Comparison of ENCODE assay signal across 9 cellular contexts in the genomic region with DNA sequence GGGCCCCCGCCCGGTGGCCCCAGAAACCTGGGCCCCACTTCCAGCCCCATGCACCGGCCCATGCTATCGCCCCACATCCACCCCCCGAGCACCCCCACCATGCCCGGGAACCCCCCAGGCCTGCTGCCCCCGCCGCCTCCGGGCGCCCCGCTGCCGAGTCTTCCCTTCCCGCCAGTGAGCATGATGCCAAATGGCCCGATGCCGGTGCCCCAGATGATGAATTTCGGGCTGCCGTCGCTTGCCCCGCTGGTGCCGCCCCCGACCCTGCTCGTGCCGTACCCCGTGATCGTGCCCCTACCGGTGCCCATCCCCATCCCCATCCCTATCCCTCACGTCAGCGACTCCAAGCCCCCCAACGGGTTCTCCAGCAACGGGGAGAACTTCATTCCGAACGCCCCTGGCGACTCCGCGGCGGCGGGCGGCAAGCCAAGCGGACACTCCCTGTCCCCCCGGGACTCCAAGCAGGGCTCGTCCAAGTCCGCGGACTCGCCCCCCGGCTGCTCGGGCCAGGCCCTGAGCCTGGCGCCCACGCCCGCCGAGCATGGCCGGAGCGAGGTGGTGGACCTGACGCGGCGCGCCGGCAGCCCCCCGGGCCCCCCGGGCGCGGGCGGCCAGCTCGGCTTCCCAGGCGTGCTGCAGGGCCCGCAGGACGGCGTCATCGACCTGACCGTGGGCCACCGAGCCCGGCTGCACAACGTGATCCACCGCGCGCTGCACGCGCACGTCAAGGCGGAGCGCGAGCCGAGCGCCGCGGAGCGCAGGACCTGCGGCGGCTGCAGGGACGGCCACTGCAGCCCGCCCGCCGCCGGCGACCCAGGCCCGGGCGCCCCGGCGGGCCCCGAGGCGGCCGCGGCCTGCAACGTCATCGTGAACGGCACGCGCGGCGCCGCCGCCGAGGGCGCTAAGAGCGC.
DNase-seq lines count a peak whose midpoint lies in the region; ATAC-seq and TF ChIP-seq lines count a peak whose summit lies in the region.
"Had no signal": no experiment of that assay in that cellular context is flagged by ENCODE, and none has a peak within 500 bp of the region (broad histone marks: within the 10 kb centered on the region; RNA-seq: fewer than 3 reads in every experiment).

No MANE protein-coding gene starts in this region.

- CTCF ChIA-PET in activated naive CD4-positive, alpha-beta T cell treated with anti-CD3 and anti-CD28 coated beads, Interleukin-2, amount 10 ng/mL, durations not matched to agents 7 days and 5 days (lab: Charles Lee): interaction anchor here (0.6 kb wide), 1 partner anchor 324 kb away, joined by 3 read pairs; no protein-coding TSS in a partner anchor

- peak overlapping the region; percentile 58 for H3K4me3 Mint-ChIP-seq in activated naive CD4-positive, alpha-beta T cell treated with anti-CD3 and anti-CD28 coated beads, Interleukin-2, amount 10 ng/mL, durations not matched to agents 7 days and 5 days

- H3K27me3 ChIP-seq in lower lobe of right lung (ENCODE audit: low read depth) (peaks cover 6% of the 10 kb centered on the region), upper lobe of left lung (peaks cover 0 to 12% (median 1%) of the 10 kb centered on the region in 4 donors), MG63 (peaks cover 5% of the 10 kb centered on the region)

- H3K9me3 Mint-ChIP-seq in activated naive CD4-positive, alpha-beta T cell treated with anti-CD3 and anti-CD28 coated beads, Interleukin-2, amount 10 ng/mL, durations not matched to agents 7 days and 5 days: no peaks in the 10 kb centered on the region

- DNase-seq in activated naive CD4-positive, alpha-beta T cell treated with anti-CD3 and anti-CD28 coated beads, Interleukin-2, amount 10 ng/mL, durations not matched to agents 7 days and 5 days: peak; percentile 27
- DNase-seq in activated naive CD4-positive, alpha-beta T cell (lab: John Stamatoyannopoulos, UW): no peak
- DNase-seq in lower lobe of right lung (no peak), upper lobe of left lung (peak in 1 of 2 donors; percentile 87), superior temporal gyrus (ENCODE audit: extremely low spot score) (no peak), MG63 (no peak)

- 56 to 64% methylated on average over 17 to 54 of the region's 114 CpGs for WGBS in upper lobe of left lung, 2 donors

- TF ChIP-seq EP300 in upper lobe of left lung (IDR thresholded peaks at IDR 0.05): no peak

- H3K4me3 ChIP-seq in lower lobe of right lung (no peak overlapping the region), upper lobe of left lung (peak overlapping the region in 3 of 4 donors; percentile 23 to 28 (median 26)), MG63 (no peak overlapping the region)

- H3K36me3 ChIP-seq in lower lobe of right lung: no peaks in the 10 kb centered on the region
- H3K36me3 ChIP-seq in upper lobe of left lung: peaks cover 0 to 3% (median 0%) of the 10 kb centered on the region in 4 donors
- no peaks in the 10 kb centered on the region for H3K36me3 ChIP-seq in MG63

- H3K36me3 Mint-ChIP-seq in activated naive CD4-positive, alpha-beta T cell treated with anti-CD3 and anti-CD28 coated beads, Interleukin-2, amount 10 ng/mL, durations not matched to agents 7 days and 5 days: no peaks in the 10 kb centered on the region

- no peak overlapping the region for H3K27ac Mint-ChIP-seq in activated naive CD4-positive, alpha-beta T cell treated with anti-CD3 and anti-CD28 coated beads, Interleukin-2, amount 10 ng/mL, durations not matched to agents 7 days and 5 days

- H3K27ac ChIP-seq in cingulate gyrus (ENCODE audit: low read depth, low read length): peak overlapping the region; percentile 29
- H3K27ac ChIP-seq in lower lobe of right lung: no peak overlapping the region
- H3K27ac ChIP-seq in upper lobe of left lung: no peak overlapping the region
- H3K27ac ChIP-seq: skin epidermis had no signal

- intact Hi-C loops in lower lobe of right lung (cut with DNase I): no loop called here

- no peak for TF ChIP-seq POLR2A in upper lobe of left lung (IDR thresholded peaks at IDR 0.05)

- H3K4me1 ChIP-seq in lower lobe of right lung (no peaks in the 10 kb centered on the region), upper lobe of left lung (peaks cover 5 to 10% (median 6%) of the 10 kb centered on the region in 4 donors)

- H3K9me3 ChIP-seq in lower lobe of right lung: no peaks in the 10 kb centered on the region
- H3K9me3 ChIP-seq in upper lobe of left lung: no peaks in the 10 kb centered on the region
- no peaks in the 10 kb centered on the region for H3K9me3 ChIP-seq in MG63

- ATAC-seq in lower lobe of right lung (peak; percentile 14 to 42), upper lobe of left lung (ENCODE audit: low FRiP score in 2 of 2) (peak in 1 of 2 donors; percentile 21), GM19035 (IDR thresholded peaks at IDR 0.05; ENCODE audit: unreplicated experiment) (no peak)

- H3K4me1 Mint-ChIP-seq in activated naive CD4-positive, alpha-beta T cell treated with anti-CD3 and anti-CD28 coated beads, Interleukin-2, amount 10 ng/mL, durations not matched to agents 7 days and 5 days: peaks cover 7% of the 10 kb centered on the region

- TF ChIP-seq CTCF in lower lobe of right lung (IDR thresholded peaks at IDR 0.05) (no peak), upper lobe of left lung (IDR thresholded peaks at IDR 0.05) (no peak)

- H3K27me3 Mint-ChIP-seq in activated naive CD4-positive, alpha-beta T cell treated with anti-CD3 and anti-CD28 coated beads, Interleukin-2, amount 10 ng/mL, durations not matched to agents 7 days and 5 days: peaks cover 80% of the 10 kb centered on the region

Comparison
In these comparisons a context has a peak if more than half of its experiments do, and no peak if none do; other contexts are left out.
1. H3K4me3 ChIP-seq: peak in upper lobe of left lung (3 of 4); none in lower lobe of right lung (single experiment) and MG63 (single experiment).